ENCODE assay signal across 8 cellular contexts in genomic region chr11:74592063-74592440, GRCh38. TPM values are rescaled to one million over a fixed set of nuclear protein-coding genes. Genes with fewer than 3 reads are reported as not detected.
A peak's percentile ranks its signal among the peaks of the same experiment; 100 is the strongest.
DNase-seq lines count a peak whose midpoint lies in the region; ATAC-seq lines count a peak whose summit lies in the region.

No MANE protein-coding gene starts in this region.

- H3K36me3 ChIP-seq in Karpas-422 (ENCODE audit: insufficient read depth, low read length), result peaks cover 24% of the 10 kb centered on the region; the same call in 1 of the 2 replicates
- peaks cover 7 to 10% of the 10 kb centered on the region in 2 donors for H3K36me3 ChIP-seq in muscle layer of duodenum (ENCODE audit: control insufficient read depth in 1 of 2, insufficient read depth in 2 of 2, low read length in 2 of 2)

- intact Hi-C loops in dendritic cell treated with granulocyte-macrophage colony-stimulating factor and Interleukin-4, amounts not matched to agents 40 ng/mL and 50 ng/mL, for 4 days (cut with micrococcal nuclease), result no loop called here

- H3K27ac ChIP-seq in Karpas-422 (ENCODE audit: low read length) (no peak overlapping the region), muscle layer of duodenum (ENCODE audit: low read length) (no peak overlapping the region)

- peaks cover 6% of the 10 kb centered on the region for H3K27me3 Mint-ChIP-seq in dendritic cell treated with granulocyte-macrophage colony-stimulating factor and Interleukin-4, amounts not matched to agents 40 ng/mL and 50 ng/mL, for 4 days

- no peaks in the 10 kb centered on the region for H3K9me3 ChIP-seq in Karpas-422 (ENCODE audit: low read length)
- H3K9me3 ChIP-seq in muscle layer of duodenum (ENCODE audit: control insufficient read depth in 1 of 2, low read length in 2 of 2), result no peaks in the 10 kb centered on the region

- H3K4me3 ChIP-seq in Karpas-422 (ENCODE audit: low read length), result peak overlapping the region; percentile 100
- H3K4me3 ChIP-seq in muscle layer of duodenum (ENCODE audit: low read depth in 1 of 2, low read length in 2 of 2), result peak overlapping the region; percentile 93 to 98

- peaks cover 42% of the 10 kb centered on the region for H3K79me2 ChIP-seq in Karpas-422 (ENCODE audit: low read length)

- peaks cover 15% of the 10 kb centered on the region for H3K4me1 ChIP-seq in Karpas-422 (ENCODE audit: low read length)
- peaks cover 0 to 16% of the 10 kb centered on the region in 2 donors for H3K4me1 ChIP-seq in muscle layer of duodenum (ENCODE audit: control insufficient read depth in 1 of 2, insufficient read depth in 2 of 2, low read length in 2 of 2)

- H3K27ac Mint-ChIP-seq in dendritic cell treated with granulocyte-macrophage colony-stimulating factor and Interleukin-4, amounts not matched to agents 40 ng/mL and 50 ng/mL, for 4 days, result peak overlapping the region; percentile 89

- peak overlapping the region; percentile 21; the same call in 1 of the 2 replicates for H2AFZ ChIP-seq in Karpas-422 (ENCODE audit: low read length)

- peak; percentile 4 for DNase-seq in Caki2 (ENCODE audit: low read depth)
- no peak for DNase-seq in Karpas-422
- DNase-seq in NAMALWA (ENCODE audit: low spot score), result no peak
- no peak for DNase-seq in AML-193 (lab: John Stamatoyannopoulos, UW)
- DNase-seq in dedifferentiated amniotic fluid mesenchymal stem cell (ENCODE audit: extremely low spot score), result no peak

- peaks cover 24% of the 10 kb centered on the region for H3K4me1 Mint-ChIP-seq in dendritic cell treated with granulocyte-macrophage colony-stimulating factor and Interleukin-4, amounts not matched to agents 40 ng/mL and 50 ng/mL, for 4 days (ENCODE audit: low read depth)

- H3K4me3 Mint-ChIP-seq in dendritic cell treated with granulocyte-macrophage colony-stimulating factor and Interleukin-4, amounts not matched to agents 40 ng/mL and 50 ng/mL, for 4 days, result peak overlapping the region; percentile 91

- H4K20me1 ChIP-seq in Karpas-422 (ENCODE audit: insufficient read depth, low read depth, low read length), result no peaks in the 10 kb centered on the region

- H3K36me3 Mint-ChIP-seq in dendritic cell treated with granulocyte-macrophage colony-stimulating factor and Interleukin-4, amounts not matched to agents 40 ng/mL and 50 ng/mL, for 4 days (ENCODE audit: low read depth), result peaks cover 38% of the 10 kb centered on the region

- H3K27me3 ChIP-seq in Karpas-422 (ENCODE audit: low read length), result no peaks in the 10 kb centered on the region
- no peaks in the 10 kb centered on the region for H3K27me3 ChIP-seq in muscle layer of duodenum (ENCODE audit: low read depth, low read length)

- H3K9ac ChIP-seq in Karpas-422 (ENCODE audit: low read length), result peak overlapping the region; percentile 97

- peak overlapping the region; percentile 98 for H3K4me2 ChIP-seq in Karpas-422 (ENCODE audit: low read depth, low read length, poor library complexity, severe bottlenecking)

- no peaks in the 10 kb centered on the region; the same call in 1 of the 2 replicates for H3K9me2 ChIP-seq in Karpas-422 (replicated peaks; ENCODE audit: insufficient read depth, low read length)

- H3K9me3 Mint-ChIP-seq in dendritic cell treated with granulocyte-macrophage colony-stimulating factor and Interleukin-4, amounts not matched to agents 40 ng/mL and 50 ng/mL, for 4 days, result peaks cover 8% of the 10 kb centered on the region

- in situ Hi-C loops in Caki2 (cut with HindIII; ENCODE audit: low pct_unique_long_range_greater_than_20kb, low sequenced_read_pairs), result no loop called here

- no peak for ATAC-seq in HG03439 (IDR thresholded peaks at IDR 0.05; ENCODE audit: unreplicated experiment)

RNA-seq across cellular contexts. Expression of gene POLD3, which starts 0.3 kb away (rescaled TPM):
- total RNA-seq in Caki2 (2014; rRNA removed; shearing (Covaris generic); ENCODE audit: low replicate concordance), result 14.9 and 32.2 TPM in 2 replicates
- total RNA-seq in Karpas-422 (2014; rRNA removed; shearing (Covaris generic); ENCODE audit: low replicate concordance), result 14.9 and 20.8 TPM in 2 replicates
